ENCODE assay signal across 14 cellular contexts in genomic region chr11:8229299-8230177, GRCh38. TPM values are rescaled to one million over a fixed set of nuclear protein-coding genes. Genes with fewer than 3 reads are reported as not detected.
DNase-seq lines count a peak whose midpoint lies in the region; ATAC-seq and TF ChIP-seq lines count a peak whose summit lies in the region.
"Had no signal": no experiment of that assay in that cellular context is flagged by ENCODE, and none has a peak within 500 bp of the region (broad histone marks: within the 10 kb centered on the region; RNA-seq: fewer than 3 reads in every experiment).

No MANE protein-coding gene starts in this region.

- H3K4me1 ChIP-seq in thyroid gland, result peaks cover 44 to 47% of the 10 kb centered on the region in 2 donors
- H3K4me1 ChIP-seq: psoas muscle had no signal

- no peak for TF ChIP-seq POLR2A in thyroid gland (IDR thresholded peaks at IDR 0.05)

- H3K4me3 Mint-ChIP-seq in chondrocyte (ENCODE audit: unreplicated experiment), result no peak overlapping the region
- H3K4me3 Mint-ChIP-seq in activated naive CD8-positive, alpha-beta T cell treated with anti-CD3 and anti-CD28 coated beads for 36 hours, result no peak overlapping the region
- no peak overlapping the region for H3K4me3 Mint-ChIP-seq in activated T-cell treated with anti-CD3 and anti-CD28 coated beads, Interleukin-2, amount 50 U/mL, for 4 hours
- H3K4me3 Mint-ChIP-seq: activated T-helper 1 cell treated with anti-CD3 and anti-CD28 coated beads, Interleukin-12 subunit alpha, Interleukin-12 subunit beta, Interleukin-2, Interleukin-4 antibody, amounts not matched to agents 30 ng/mL and 10 ng/mL and 1 ng/mL, durations not matched to agents 14 hours and 24 hours and 36 hours had no signal

- no peak for ATAC-seq in activated T-cell treated with anti-CD3 and anti-CD28 coated beads, Interleukin-2, amount 50 U/mL, for 4 hours
- ATAC-seq: psoas muscle had no signal

- H3K27me3 ChIP-seq in thyroid gland, result no peaks in the 10 kb centered on the region

- DNase-seq in NCI-H146 (lab: John Stamatoyannopoulos, UW) (peak; percentile 44), NCI-H146 treated with DMSO at 0.1 percent for 48 hours (lab: John Stamatoyannopoulos, UW; ENCODE audit: unreplicated experiment) (no peak), NCI-H345 (lab: John Stamatoyannopoulos, UW) (peak; percentile 73), chondrocyte (ENCODE audit: low spot score) (peak; percentile 63), thyroid gland (peak; percentile 75 to 81)
- no peak for DNase-seq in activated CD4-positive, CD25-positive, alpha-beta regulatory T cell treated with anti-CD3 and anti-CD28 coated beads, Interleukin-2, amount 50 U/mL, for 72 hours
- no peak for DNase-seq in activated naive CD8-positive, alpha-beta T cell treated with anti-CD3 and anti-CD28 coated beads for 36 hours
- no peak for DNase-seq in activated T-cell treated with anti-CD3 and anti-CD28 coated beads, Interleukin-2, amount 50 U/mL, for 4 hours
- DNase-seq: KG1, psoas muscle, tibial artery had no signal

- no peak overlapping the region for H3K4me3 ChIP-seq in thyroid gland (replicated peaks in 1 of 3)
- H3K4me3 ChIP-seq: PC-9, psoas muscle, tibial artery had no signal

- no peaks in the 10 kb centered on the region for H3K9me3 ChIP-seq in thyroid gland
- H3K9me3 ChIP-seq: psoas muscle, tibial artery had no signal

- H3K27me3 Mint-ChIP-seq in chondrocyte (ENCODE audit: low read depth), result peaks cover 2% of the 10 kb centered on the region
- H3K27me3 Mint-ChIP-seq in activated naive CD8-positive, alpha-beta T cell treated with anti-CD3 and anti-CD28 coated beads for 36 hours, result no peaks in the 10 kb centered on the region
- H3K27me3 Mint-ChIP-seq in activated T-cell treated with anti-CD3 and anti-CD28 coated beads, Interleukin-2, amount 50 U/mL, for 4 hours (ENCODE audit: low read depth), result peaks cover 3% of the 10 kb centered on the region

- TF ChIP-seq CTCF in chondrocyte (IDR thresholded peaks at IDR 0.05) (no peak), thyroid gland (IDR thresholded peaks at IDR 0.05) (no peak)

- H3K27ac Mint-ChIP-seq in chondrocyte (ENCODE audit: unreplicated experiment), result no peak overlapping the region
- no peak overlapping the region for H3K27ac Mint-ChIP-seq in activated naive CD8-positive, alpha-beta T cell treated with anti-CD3 and anti-CD28 coated beads for 36 hours
- H3K27ac Mint-ChIP-seq: activated T-helper 1 cell treated with anti-CD3 and anti-CD28 coated beads, Interleukin-12 subunit alpha, Interleukin-12 subunit beta, Interleukin-2, Interleukin-4 antibody, amounts not matched to agents 30 ng/mL and 10 ng/mL and 1 ng/mL, durations not matched to agents 14 hours and 24 hours and 36 hours had no signal

- intact Hi-C loops in thyroid gland (cut with DNase I), result loop anchor here (5.0 kb wide), 2 partner anchors 33 to 338 kb away; partner anchors contain the start of gene LMO1

- H3K27ac ChIP-seq in thyroid gland, result no peak overlapping the region
- H3K27ac ChIP-seq: PC-9, psoas muscle, tibial artery had no signal

- H3K36me3 Mint-ChIP-seq in chondrocyte (ENCODE audit: low read depth), result no peaks in the 10 kb centered on the region
- H3K36me3 Mint-ChIP-seq in activated naive CD8-positive, alpha-beta T cell treated with anti-CD3 and anti-CD28 coated beads for 36 hours, result no peaks in the 10 kb centered on the region
- H3K36me3 Mint-ChIP-seq in activated T-cell treated with anti-CD3 and anti-CD28 coated beads, Interleukin-2, amount 50 U/mL, for 4 hours (ENCODE audit: insufficient read depth), result no peaks in the 10 kb centered on the region

- WGBS in thyroid gland, 2 donors, result 46 to 48% methylated on average over 8 of the region's 9 CpGs

- H3K4me1 Mint-ChIP-seq in chondrocyte (ENCODE audit: low read depth), result peaks cover 10% of the 10 kb centered on the region
- H3K4me1 Mint-ChIP-seq in activated naive CD8-positive, alpha-beta T cell treated with anti-CD3 and anti-CD28 coated beads for 36 hours, result peaks cover 4% of the 10 kb centered on the region
- H3K4me1 Mint-ChIP-seq in activated T-cell treated with anti-CD3 and anti-CD28 coated beads, Interleukin-2, amount 50 U/mL, for 4 hours (ENCODE audit: low read depth), result peaks cover 1% of the 10 kb centered on the region

- H3K36me3 ChIP-seq in thyroid gland, result no peaks in the 10 kb centered on the region
- H3K36me3 ChIP-seq: tibial artery had no signal

- no peaks in the 10 kb centered on the region for H3K9me3 Mint-ChIP-seq in chondrocyte (ENCODE audit: low read depth)
- H3K9me3 Mint-ChIP-seq in activated naive CD8-positive, alpha-beta T cell treated with anti-CD3 and anti-CD28 coated beads for 36 hours, result no peaks in the 10 kb centered on the region
- no peaks in the 10 kb centered on the region for H3K9me3 Mint-ChIP-seq in activated T-cell treated with anti-CD3 and anti-CD28 coated beads, Interleukin-2, amount 50 U/mL, for 4 hours
- H3K9me3 Mint-ChIP-seq: activated T-helper 1 cell treated with anti-CD3 and anti-CD28 coated beads, Interleukin-12 subunit alpha, Interleukin-12 subunit beta, Interleukin-2, Interleukin-4 antibody, amounts not matched to agents 30 ng/mL and 10 ng/mL and 1 ng/mL, durations not matched to agents 14 hours and 24 hours and 36 hours had no signal

RNA-seq across cellular contexts. Expression of gene LMO1, which starts 34.1 kb away (rescaled TPM):
- total RNA-seq in chondrocyte (not detected in 3 replicates), thyroid gland (under 1 TPM in 1 of 4 donors, not detected in 3; 0.59 TPM)
- total RNA-seq in activated naive CD8-positive, alpha-beta T cell treated with anti-CD3 and anti-CD28 coated beads for 36 hours, result not detected
- total RNA-seq in activated T-cell treated with anti-CD3 and anti-CD28 coated beads, Interleukin-2, amount 50 U/mL, for 4 hours, result not detected
- total RNA-seq: activated T-helper 1 cell treated with anti-CD3 and anti-CD28 coated beads, Interleukin-12 subunit alpha, Interleukin-12 subunit beta, Interleukin-2, Interleukin-4 antibody, amounts not matched to agents 30 ng/mL and 10 ng/mL and 1 ng/mL, durations not matched to agents 14 hours and 24 hours and 36 hours; lung microvascular endothelial cell; PC-9 had no signal

Comparison
In these comparisons a context has a peak if more than half of its experiments do, and no peak if none do; other contexts are left out.
1. DNase-seq: peak in NCI-H146 (single experiment), NCI-H345 (single experiment), chondrocyte (single experiment) and thyroid gland (2 of 2); none in NCI-H146 treated with DMSO at 0.1 percent for 48 hours (single experiment), activated CD4-positive, CD25-positive, alpha-beta regulatory T cell treated with anti-CD3 and anti-CD28 coated beads, Interleukin-2, amount 50 U/mL, for 72 hours (single experiment), activated naive CD8-positive, alpha-beta T cell treated with anti-CD3 and anti-CD28 coated beads for 36 hours (single experiment) and activated T-cell treated with anti-CD3 and anti-CD28 coated beads, Interleukin-2, amount 50 U/mL, for 4 hours (single experiment).